8 cellular contexts compared by ENCODE assay signal in the genomic region with DNA sequence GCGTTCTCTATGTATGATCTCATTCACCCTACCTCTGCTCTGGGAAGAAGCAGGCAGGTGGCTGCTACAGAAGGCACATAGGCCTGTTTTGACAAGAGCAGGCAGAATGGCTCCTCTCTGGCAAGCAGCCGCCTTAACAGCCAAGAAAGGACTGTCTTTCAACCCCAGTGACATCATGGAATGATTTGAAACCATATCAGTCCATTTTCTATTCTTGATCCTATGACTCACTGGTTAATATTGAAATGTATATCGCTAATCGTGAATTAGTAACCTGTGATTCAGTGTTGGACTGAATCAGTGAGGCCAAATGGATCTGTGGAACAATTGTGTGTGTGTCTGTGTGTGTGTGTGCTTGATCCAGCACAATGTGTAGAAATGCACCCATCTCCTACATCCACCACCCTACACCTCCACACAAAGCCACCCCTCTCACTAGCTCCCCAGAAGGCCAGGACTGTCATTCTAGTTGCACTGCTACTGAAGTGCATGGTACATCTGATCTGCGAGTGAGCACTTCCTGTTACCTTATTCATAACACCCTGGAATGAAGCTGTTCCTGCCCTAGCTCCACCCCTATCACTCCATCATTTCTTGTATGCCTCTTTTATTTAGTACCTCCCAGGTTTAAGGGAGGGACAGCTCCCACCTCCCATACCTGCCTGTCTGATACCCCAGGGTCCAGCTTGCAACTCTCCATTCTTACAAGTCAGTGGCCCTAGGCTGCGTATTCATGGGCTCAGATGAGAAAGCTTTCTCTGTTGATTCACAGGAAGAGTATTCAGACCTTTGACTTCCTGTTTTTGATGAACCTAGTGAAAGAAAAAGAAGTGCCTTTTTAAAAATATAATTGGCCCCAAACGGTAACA.
DNase-seq lines count a peak whose midpoint lies in the region; ATAC-seq and TF ChIP-seq lines count a peak whose summit lies in the region.

No MANE protein-coding gene starts in this region.

- POLR2A ChIA-PET in activated B cell treated with CpG ODN at 0.5 μM for 24 hours (lab: Charles Lee) = interaction anchor here (0.7 to 2.4 kb wide), 12 partner anchors 9 to 458 kb away, joined by 3 to 24 read pairs (median 6); no protein-coding TSS in a partner anchor

- no peak overlapping the region for H3K23ac ChIP-seq in mesendoderm (ENCODE audit: low read length)

- no peaks in the 10 kb centered on the region for H3K27me3 ChIP-seq in mesendoderm (ENCODE audit: insufficient read depth, low read length, poor library complexity)

- H2AK5ac ChIP-seq in mesendoderm (ENCODE audit: low read length) = no peak overlapping the region

- peak overlapping the region; percentile 100 for H3K27ac Mint-ChIP-seq in activated B cell treated with CpG ODN at 0.5 μM for 24 hours
- peak overlapping the region; percentile 97 for H3K27ac Mint-ChIP-seq in stimulated activated memory B cell treated with anti-CD40 and anti-IgM and Interleukin-4, amounts not matched to agents 10 μg/mL and 1 μg/mL and 100 μg/mL, for 72 hours

- TF ChIP-seq CTCF in activated B cell treated with CpG ODN at 0.5 μM for 24 hours (IDR thresholded peaks at IDR 0.05) = no peak
- no peak for TF ChIP-seq CTCF in epithelial cell of proximal tubule (conservative IDR thresholded peaks at IDR 0.05; ENCODE audit: low read depth, low read length)

- no peak overlapping the region for H3K27ac ChIP-seq in mesendoderm (ENCODE audit: low read depth, low read length)

- H3K4me2 ChIP-seq in mesendoderm (ENCODE audit: low read length) = no peak overlapping the region

- no peaks in the 10 kb centered on the region for H3K9me3 Mint-ChIP-seq in activated B cell treated with CpG ODN at 0.5 μM for 24 hours
- H3K9me3 Mint-ChIP-seq in stimulated activated memory B cell treated with anti-CD40 and anti-IgM and Interleukin-4, amounts not matched to agents 10 μg/mL and 1 μg/mL and 100 μg/mL, for 72 hours = peaks cover 3% of the 10 kb centered on the region

- H3K4me1 Mint-ChIP-seq in activated B cell treated with CpG ODN at 0.5 μM for 24 hours = peaks cover 72% of the 10 kb centered on the region
- H3K4me1 Mint-ChIP-seq in stimulated activated memory B cell treated with anti-CD40 and anti-IgM and Interleukin-4, amounts not matched to agents 10 μg/mL and 1 μg/mL and 100 μg/mL, for 72 hours = peaks cover 32% of the 10 kb centered on the region

- no peak overlapping the region for H3K9ac ChIP-seq in mesendoderm (ENCODE audit: low read length)

- ATAC-seq in HG03175 (IDR thresholded peaks at IDR 0.05; ENCODE audit: unreplicated experiment) (peak; percentile 53), activated B cell treated with CpG ODN at 0.5 μM for 24 hours (ENCODE audit: low read depth) (peak; percentile 66)
- peak; percentile 86 for ATAC-seq in stimulated activated memory B cell treated with anti-CD40 and anti-IgM and Interleukin-4, amounts not matched to agents 10 μg/mL and 1 μg/mL and 100 μg/mL, for 72 hours

- no peak overlapping the region for H3K18ac ChIP-seq in mesendoderm (ENCODE audit: low read length)

- CTCF ChIA-PET in activated B cell treated with CpG ODN at 0.5 μM for 24 hours (lab: Charles Lee) = interaction anchor here (1.0 to 2.0 kb wide), 6 partner anchors 16 to 595 kb away, joined by 3 to 9 read pairs (median 4); no protein-coding TSS in a partner anchor

- no CpG with 5 or more reads among the region's 7 CpGs for WGBS in mesendoderm (ENCODE audit: extremely low coverage, insufficient coverage, low lambda C conversion rate)

- H3K4me3 ChIP-seq in epithelial cell of proximal tubule (ENCODE audit: low read depth, low read length) (no peak overlapping the region), mesendoderm (ENCODE audit: low read length) (no peak overlapping the region)

- no peaks in the 10 kb centered on the region for H3K79me2 ChIP-seq in mesendoderm (ENCODE audit: control insufficient read depth, insufficient read depth, low read length)

- H2BK5ac ChIP-seq in mesendoderm (ENCODE audit: low read length) = no peak overlapping the region

- intact Hi-C loops in activated B cell treated with CpG ODN at 0.5 μM for 24 hours (cut with micrococcal nuclease) = loop anchor here (1.0 to 2.0 kb wide), 9 partner anchors 16 to 714 kb away; partner anchors contain the start of gene FOXO1

- H4K8ac ChIP-seq in mesendoderm (ENCODE audit: low read depth, low read length) = no peak overlapping the region

- H4K5ac ChIP-seq in mesendoderm (ENCODE audit: low read length) = no peak overlapping the region

- no peak overlapping the region for H3K4ac ChIP-seq in mesendoderm (ENCODE audit: low read depth, low read length)

- DNase-seq in stimulated activated CD4-positive, alpha-beta T cell treated with anti-CD3 and anti-CD28 coated beads, Interleukin-12 subunit alpha, Interleukin-12 subunit beta, amount 100 ng/mL, for 24 hours (ENCODE audit: low read depth in 2 of 2) = peak; percentile 35 to 37
- no peak for DNase-seq in stimulated activated CD4-positive, alpha-beta T cell treated with anti-CD3 and anti-CD28 coated beads, Interleukin-12 subunit alpha, Interleukin-12 subunit beta, amount 100 ng/mL, for 4 hours
- DNase-seq in activated B cell treated with CpG ODN at 0.5 μM for 24 hours (peak; percentile 52), epithelial cell of proximal tubule (ENCODE audit: low read depth) (peak; percentile 90), mesendoderm (no peak), NCI-H146 treated with DMSO at 0.1 percent for 48 hours (lab: John Stamatoyannopoulos, UW; ENCODE audit: unreplicated experiment) (no peak)

- peaks cover 2% of the 10 kb centered on the region for H3K36me3 Mint-ChIP-seq in activated B cell treated with CpG ODN at 0.5 μM for 24 hours (ENCODE audit: low read depth)
- H3K36me3 Mint-ChIP-seq in stimulated activated memory B cell treated with anti-CD40 and anti-IgM and Interleukin-4, amounts not matched to agents 10 μg/mL and 1 μg/mL and 100 μg/mL, for 72 hours = no peaks in the 10 kb centered on the region

- peak overlapping the region; percentile 76 for H3K4me3 Mint-ChIP-seq in activated B cell treated with CpG ODN at 0.5 μM for 24 hours
- H3K4me3 Mint-ChIP-seq in stimulated activated memory B cell treated with anti-CD40 and anti-IgM and Interleukin-4, amounts not matched to agents 10 μg/mL and 1 μg/mL and 100 μg/mL, for 72 hours = peak overlapping the region; percentile 47

- no peaks in the 10 kb centered on the region for H3K79me1 ChIP-seq in mesendoderm (ENCODE audit: low read length)

- no peak overlapping the region for H2BK120ac ChIP-seq in mesendoderm (ENCODE audit: low read depth, low read length)

- no peak overlapping the region for H2BK15ac ChIP-seq in mesendoderm (replicated peaks; ENCODE audit: low read depth)

- H3K36me3 ChIP-seq in mesendoderm (ENCODE audit: control insufficient read depth, insufficient read depth, low read length) = no peaks in the 10 kb centered on the region

- H3K4me1 ChIP-seq in mesendoderm (ENCODE audit: control insufficient read depth, low read depth, low read length) = no peaks in the 10 kb centered on the region

- no peaks in the 10 kb centered on the region for H3K27me3 Mint-ChIP-seq in activated B cell treated with CpG ODN at 0.5 μM for 24 hours
- H3K27me3 Mint-ChIP-seq in stimulated activated memory B cell treated with anti-CD40 and anti-IgM and Interleukin-4, amounts not matched to agents 10 μg/mL and 1 μg/mL and 100 μg/mL, for 72 hours = no peaks in the 10 kb centered on the region

- H3K56ac ChIP-seq in mesendoderm (ENCODE audit: low read length) = no peak overlapping the region

Comparison
In these comparisons a context has a peak if more than half of its experiments do, and no peak if none do; other contexts are left out.
1. DNase-seq: peak in stimulated activated CD4-positive, alpha-beta T cell treated with anti-CD3 and anti-CD28 coated beads, Interleukin-12 subunit alpha, Interleukin-12 subunit beta, amount 100 ng/mL, for 24 hours (2 of 2), activated B cell treated with CpG ODN at 0.5 μM for 24 hours (single experiment) and epithelial cell of proximal tubule (single experiment); none in stimulated activated CD4-positive, alpha-beta T cell treated with anti-CD3 and anti-CD28 coated beads, Interleukin-12 subunit alpha, Interleukin-12 subunit beta, amount 100 ng/mL, for 4 hours (single experiment), mesendoderm (single experiment) and NCI-H146 treated with DMSO at 0.1 percent for 48 hours (single experiment).
2. Peak in every context shown above with its lines, with median percentiles within 50 percentile points of each other: ATAC-seq.